Comparison of ENCODE assay signal across 25 cellular contexts in genomic region chr6:3347237-3347636, GRCh38.
"Had no signal": no experiment of that assay in that cellular context is flagged by ENCODE, and none has a peak within 500 bp of the region (broad histone marks: within the 10 kb centered on the region; RNA-seq: fewer than 3 reads in every experiment).

No MANE protein-coding gene starts in this region.

- H3K27ac ChIP-seq: hepatocyte, spleen, testis, vagina had no signal

- H3K27ac Mint-ChIP-seq: activated B cell treated with CpG ODN at 0.5 μM for 24 hours; activated naive CD4-positive, alpha-beta T cell treated with anti-CD3 and anti-CD28 coated beads for 36 hours; activated naive CD8-positive, alpha-beta T cell treated with anti-CD3 and anti-CD28 coated beads, Interleukin-2, amount 10 ng/mL, durations not matched to agents 7 days and 5 days; activated T-cell treated with anti-CD3 and anti-CD28 coated beads, Interleukin-2, amount 50 U/mL, for 72 hours; progenitor cell of endocrine pancreas; type B pancreatic cell had no signal

- H3K9me3 ChIP-seq: spleen, testis, vagina had no signal

- H3K27me3 Mint-ChIP-seq: type B pancreatic cell had no signal

- H3K4me2 ChIP-seq: hepatocyte had no signal

- H3K27me3 ChIP-seq: hepatocyte, spleen, testis, vagina had no signal

- H3K4me3 Mint-ChIP-seq: activated B cell treated with CpG ODN at 0.5 μM for 24 hours; activated naive CD4-positive, alpha-beta T cell treated with anti-CD3 and anti-CD28 coated beads for 36 hours; activated naive CD8-positive, alpha-beta T cell treated with anti-CD3 and anti-CD28 coated beads, Interleukin-2, amount 10 ng/mL, durations not matched to agents 7 days and 5 days; activated T-cell treated with anti-CD3 and anti-CD28 coated beads, Interleukin-2, amount 50 U/mL, for 72 hours; type B pancreatic cell had no signal

- H3K4me1 ChIP-seq: testis had no signal

- ATAC-seq: activated T-cell treated with anti-CD3 and anti-CD28 coated beads, Interleukin-2, amount 50 U/mL, for 72 hours; esophagus mucosa had no signal

- H2AFZ ChIP-seq: hepatocyte had no signal

- H3K4me3 ChIP-seq: hepatocyte, spleen, testis, vagina had no signal

- H3K9me3 Mint-ChIP-seq: activated B cell treated with CpG ODN at 0.5 μM for 24 hours; activated naive CD4-positive, alpha-beta T cell treated with anti-CD3 and anti-CD28 coated beads for 36 hours; activated naive CD8-positive, alpha-beta T cell treated with anti-CD3 and anti-CD28 coated beads, Interleukin-2, amount 10 ng/mL, durations not matched to agents 7 days and 5 days; activated T-cell treated with anti-CD3 and anti-CD28 coated beads, Interleukin-2, amount 50 U/mL, for 72 hours; type B pancreatic cell had no signal

- H3K36me3 Mint-ChIP-seq: activated naive CD8-positive, alpha-beta T cell treated with anti-CD3 and anti-CD28 coated beads, Interleukin-2, amount 10 ng/mL, durations not matched to agents 7 days and 5 days had no signal

- H3K36me3 ChIP-seq: spleen, vagina had no signal

- DNase-seq: activated B cell treated with CpG ODN at 0.5 μM for 24 hours; activated CD4-positive, alpha-beta T cell treated with anti-CD3 and anti-CD28 coated beads for 4 hours; activated CD4-positive, alpha-beta T cell treated with anti-CD3 and anti-CD28 coated beads, Interleukin-2, amount 50 U/mL, for 48 hours; activated CD8-positive, alpha-beta memory T cell treated with anti-CD3 and anti-CD28 coated beads, Interleukin-2, amount 50 U/mL, for 48 hours; activated effector memory CD4-positive, alpha-beta T cell treated with Interleukin-2 at 50 U/mL for 16 hours; activated naive CD4-positive, alpha-beta T cell treated with anti-CD3 and anti-CD28 coated beads for 36 hours; activated naive CD8-positive, alpha-beta T cell treated with anti-CD3 and anti-CD28 coated beads, Interleukin-2, amount 10 ng/mL, durations not matched to agents 7 days and 5 days; activated T-cell treated with anti-CD3 and anti-CD28 coated beads, Interleukin-2, amount 50 U/mL, for 72 hours; amniotic stem cell; cerebellar nuclear complex; cortex of kidney; effector CD4-positive, alpha-beta T cell; foreskin melanocyte; left ventricle myocardium superior; mammary epithelial cell; spleen; stimulated activated CD4-positive, alpha-beta T cell treated with anti-CD3 and anti-CD28 coated beads, Interleukin-4, amount 100 ng/mL, for 1 hour; stimulated activated naive CD4-positive, alpha-beta T cell; T-helper 9 cell; testis had no signal
